9 cellular contexts compared by ENCODE assay signal in the genomic region with DNA sequence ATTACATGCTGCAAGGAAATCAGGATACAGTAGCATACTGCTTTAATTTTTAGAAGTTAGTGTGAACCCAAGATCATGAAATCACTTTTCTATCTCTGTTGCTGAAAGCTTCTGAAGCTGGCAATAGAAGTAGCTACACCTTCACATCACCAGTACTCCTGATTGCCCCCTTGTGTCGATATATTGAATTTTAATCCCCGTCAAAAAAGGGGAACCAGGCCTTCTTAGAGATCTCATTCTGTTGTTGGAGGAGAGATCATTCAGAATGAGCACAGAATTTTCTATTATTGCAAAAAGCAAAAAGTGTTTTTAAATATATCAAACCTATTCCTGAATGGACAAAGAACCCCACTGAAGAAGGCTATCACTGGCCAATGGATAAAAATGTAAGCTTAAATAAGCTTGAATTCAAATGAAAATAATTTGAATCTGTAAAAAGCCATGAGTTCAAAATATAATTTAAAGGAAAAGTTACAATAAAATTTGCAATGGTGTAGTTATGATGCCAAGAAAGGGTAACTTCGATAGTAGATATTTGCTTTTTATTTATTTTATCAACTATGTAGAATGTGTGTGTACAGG. TPM values are rescaled to one million over a fixed set of nuclear protein-coding genes. Genes with fewer than 3 reads are reported as not detected.
DNase-seq lines count a peak whose midpoint lies in the region; ATAC-seq and TF ChIP-seq lines count a peak whose summit lies in the region.
"Had no signal": no experiment of that assay in that cellular context is flagged by ENCODE, and none has a peak within 500 bp of the region (broad histone marks: within the 10 kb centered on the region; RNA-seq: fewer than 3 reads in every experiment).

No MANE protein-coding gene starts in this region.

- peak; percentile 20 for DNase-seq in GM13977 (ENCODE audit: low spot score)
- DNase-seq in NCI-H1436 (lab: John Stamatoyannopoulos, UW) = peak; percentile 54
- peak; percentile 8 for DNase-seq in astrocyte of the cerebellum (ENCODE audit: low read depth)
- DNase-seq in nephron progenitor cell = peak; percentile 21
- no peak for DNase-seq in natural killer cell treated with Interleukin-12 subunit alpha and Interleukin-12 subunit beta and Interleukin-15 and Interleukin-18, amount 100 ng/mL, for 72 hours (ENCODE audit: low spot score)

- no peak overlapping the region for H3K27ac Mint-ChIP-seq in nephron progenitor cell
- H3K27ac Mint-ChIP-seq in natural killer cell treated with Interleukin-12 subunit alpha and Interleukin-12 subunit beta and Interleukin-15 and Interleukin-18, amount 100 ng/mL, for 72 hours = no peak overlapping the region
- H3K27ac Mint-ChIP-seq: dendritic cell treated with granulocyte-macrophage colony-stimulating factor and Interleukin-4, amounts not matched to agents 40 ng/mL and 50 ng/mL, for 4 days had no signal

- peak; percentile 86 for TF ChIP-seq CTCF in 22Rv1 (IDR thresholded peaks at IDR 0.05)
- TF ChIP-seq CTCF in GM13977 (IDR thresholded peaks at IDR 0.05; ENCODE audit: extremely low read depth, insufficient read depth, missing control alignments) = peak; percentile 67
- peak; percentile 68 for TF ChIP-seq CTCF in astrocyte of the cerebellum (IDR thresholded peaks at IDR 0.05; ENCODE audit: low read depth, low read length, missing control alignments)
- TF ChIP-seq CTCF in nephron progenitor cell (IDR thresholded peaks at IDR 0.05) = peak; percentile 76

- no peak overlapping the region for H3K27ac ChIP-seq in 22Rv1

- no peak overlapping the region for H3K4me3 Mint-ChIP-seq in nephron progenitor cell
- no peak overlapping the region for H3K4me3 Mint-ChIP-seq in natural killer cell treated with Interleukin-12 subunit alpha and Interleukin-12 subunit beta and Interleukin-15 and Interleukin-18, amount 100 ng/mL, for 72 hours
- H3K4me3 Mint-ChIP-seq: dendritic cell treated with granulocyte-macrophage colony-stimulating factor and Interleukin-4, amounts not matched to agents 40 ng/mL and 50 ng/mL, for 4 days had no signal

- H3K4me3 ChIP-seq in astrocyte of the cerebellum (ENCODE audit: low read depth, low read length) = no peak overlapping the region

- no peaks in the 10 kb centered on the region for H3K36me3 Mint-ChIP-seq in nephron progenitor cell (ENCODE audit: low read depth)
- H3K36me3 Mint-ChIP-seq in natural killer cell treated with Interleukin-12 subunit alpha and Interleukin-12 subunit beta and Interleukin-15 and Interleukin-18, amount 100 ng/mL, for 72 hours = no peaks in the 10 kb centered on the region

- in situ Hi-C loops in GM13977 (cut with MboI; ENCODE audit: low pct_unique_long_range_greater_than_20kb, low sequenced_read_pairs, unreplicated experiment) = no loop called here
- in situ Hi-C loops in astrocyte of the cerebellum (cut with HindIII; ENCODE audit: low sequenced_read_pairs) = no loop called here

- H3K4me1 Mint-ChIP-seq in nephron progenitor cell = no peaks in the 10 kb centered on the region
- no peaks in the 10 kb centered on the region for H3K4me1 Mint-ChIP-seq in natural killer cell treated with Interleukin-12 subunit alpha and Interleukin-12 subunit beta and Interleukin-15 and Interleukin-18, amount 100 ng/mL, for 72 hours (ENCODE audit: low read depth in 2 of 2)

- H3K27me3 Mint-ChIP-seq in nephron progenitor cell (ENCODE audit: low read depth, poor library complexity) = no peaks in the 10 kb centered on the region
- no peaks in the 10 kb centered on the region for H3K27me3 Mint-ChIP-seq in natural killer cell treated with Interleukin-12 subunit alpha and Interleukin-12 subunit beta and Interleukin-15 and Interleukin-18, amount 100 ng/mL, for 72 hours
- H3K27me3 Mint-ChIP-seq: dendritic cell treated with granulocyte-macrophage colony-stimulating factor and Interleukin-4, amounts not matched to agents 40 ng/mL and 50 ng/mL, for 4 days had no signal

- no peaks in the 10 kb centered on the region for H3K9me3 Mint-ChIP-seq in nephron progenitor cell
- H3K9me3 Mint-ChIP-seq in natural killer cell treated with Interleukin-12 subunit alpha and Interleukin-12 subunit beta and Interleukin-15 and Interleukin-18, amount 100 ng/mL, for 72 hours = peaks cover 3% of the 10 kb centered on the region
- H3K9me3 Mint-ChIP-seq: dendritic cell treated with granulocyte-macrophage colony-stimulating factor and Interleukin-4, amounts not matched to agents 40 ng/mL and 50 ng/mL, for 4 days had no signal

- peak; percentile 93 for ATAC-seq in HG02763 (IDR thresholded peaks at IDR 0.05; ENCODE audit: unreplicated experiment)
- no peak for ATAC-seq in natural killer cell treated with Interleukin-12 subunit alpha and Interleukin-12 subunit beta and Interleukin-15 and Interleukin-18, amount 100 ng/mL, for 72 hours
- ATAC-seq in activated CD4-positive, CD25-positive, alpha-beta regulatory T cell treated with anti-CD3 and anti-CD28 coated beads, Interleukin-2, amount 50 U/mL, for 24 hours = no peak

RNA-seq across cellular contexts. Expression of gene TEX47, which starts 39.7 kb away (rescaled TPM):
- not detected for total RNA-seq in natural killer cell treated with Interleukin-12 subunit alpha and Interleukin-12 subunit beta and Interleukin-15 and Interleukin-18, amount 100 ng/mL, for 72 hours
